In genomic region chr2:144448389-144449027, GRCh38 we compare ENCODE assay signal across 11 cellular contexts.
DNase-seq lines count a peak whose midpoint lies in the region; ATAC-seq, FAIRE-seq and TF ChIP-seq lines count a peak whose summit lies in the region.
"Had no signal": no experiment of that assay in that cellular context is flagged by ENCODE, and none has a peak within 500 bp of the region (broad histone marks: within the 10 kb centered on the region; RNA-seq: fewer than 3 reads in every experiment).

No MANE protein-coding gene starts in this region.

- peaks cover 93% of the 10 kb centered on the region for H3K36me3 Mint-ChIP-seq in dendritic cell treated with granulocyte-macrophage colony-stimulating factor and Interleukin-4, amounts not matched to agents 40 ng/mL and 50 ng/mL, for 4 days (ENCODE audit: low read depth)
- peaks cover 20% of the 10 kb centered on the region for H3K36me3 Mint-ChIP-seq in nephron (ENCODE audit: low read depth)
- no peaks in the 10 kb centered on the region for H3K36me3 Mint-ChIP-seq in Caco-2 (ENCODE audit: insufficient read depth, unreplicated experiment)

- H3K27me3 ChIP-seq in HCT116 (ENCODE audit: insufficient read depth, low read length) = no peaks in the 10 kb centered on the region
- no peaks in the 10 kb centered on the region; the same call in none of the 2 replicates for H3K27me3 ChIP-seq in Caco-2 (replicated peaks; ENCODE audit: control insufficient read depth, insufficient read depth, low read length)

- BruUV-seq in HCT116 (replicated peaks; lab: Mats Ljungman, UMichigan) (no TSS peak), Caco-2 (replicated peaks; lab: Mats Ljungman, UMichigan) (no TSS peak)

- RAD21 ChIA-PET in HCT116 (lab: Charles Lee; ENCODE audit: low non-redundant PET in 1 of 2, low total read pairs in 2 of 2, uncharacterized antibody in 2 of 2, unreplicated experiment in 2 of 2) = no interaction called here

- POLR2A ChIA-PET in HCT116 (lab: Charles Lee) = no interaction called here
- POLR2A ChIA-PET in Caco-2 (lab: Charles Lee) = no interaction called here

- CTCF ChIA-PET in HCT116 (lab: Charles Lee) (interaction anchor here (1.0 to 2.1 kb wide), 4 partner anchors 10 to 42 kb away, joined by 3 to 7 read pairs (median 4); no protein-coding TSS in a partner anchor), Caco-2 (lab: Charles Lee) (interaction anchor here (0.6 to 1.4 kb wide), 2 partner anchors 11 to 89 kb away, joined by 3 to 4 read pairs; no protein-coding TSS in a partner anchor)

- H3K36me3 ChIP-seq in HCT116 (ENCODE audit: control insufficient read depth in 1 of 2, insufficient read depth in 2 of 2, low read length in 2 of 2) = no peaks in the 10 kb centered on the region
- H3K36me3 ChIP-seq in Caco-2 (ENCODE audit: control insufficient read depth, insufficient read depth, low read length) = no peaks in the 10 kb centered on the region

- H3K9me3 Mint-ChIP-seq in dendritic cell treated with granulocyte-macrophage colony-stimulating factor and Interleukin-4, amounts not matched to agents 40 ng/mL and 50 ng/mL, for 4 days = peaks cover 5% of the 10 kb centered on the region
- H3K9me3 Mint-ChIP-seq in nephron (no peaks in the 10 kb centered on the region), Caco-2 (ENCODE audit: unreplicated experiment) (no peaks in the 10 kb centered on the region)

- no peaks in the 10 kb centered on the region for H4K20me1 ChIP-seq in HCT116 (ENCODE audit: insufficient read depth)

- H3K4me1 ChIP-seq in HCT116 (ENCODE audit: control insufficient read depth in 1 of 2, insufficient read depth in 2 of 2, low read length in 2 of 2) (no peaks in the 10 kb centered on the region), Caco-2 (no peaks in the 10 kb centered on the region)

- H3K79me2 ChIP-seq in HCT116 (ENCODE audit: insufficient read depth, low read length) = no peaks in the 10 kb centered on the region

- TF ChIP-seq POLR2A in HCT116 (IDR thresholded peaks at IDR 0.05; ENCODE audit: borderline replicate concordance, extremely low read depth, insufficient read depth, insufficient read length) (no peak), GM12892 (IDR thresholded peaks at IDR 0.05; ENCODE audit: low read depth, low read length) (no peak)

- ATAC-seq in HCT116 = no peak
- no peak for ATAC-seq in HG02763 (IDR thresholded peaks at IDR 0.05; ENCODE audit: unreplicated experiment)

- H3K9me2 ChIP-seq in HCT116 (ENCODE audit: insufficient read depth) = no peaks in the 10 kb centered on the region

- no peak overlapping the region for H3K9ac ChIP-seq in HCT116 (ENCODE audit: low read length)

- peak overlapping the region; percentile 77 for H2AFZ ChIP-seq in HCT116 (ENCODE audit: low read depth, low read length, poor library complexity, severe bottlenecking)

- intact Hi-C loops in HCT116 (cut with micrococcal nuclease) = no loop called here
- intact Hi-C loops in dendritic cell treated with granulocyte-macrophage colony-stimulating factor and Interleukin-4, amounts not matched to agents 40 ng/mL and 50 ng/mL, for 4 days (cut with micrococcal nuclease) = no loop called here
- intact Hi-C loops in Caco-2 (cut with micrococcal nuclease; ENCODE audit: unreplicated experiment) = no loop called here

- FAIRE-seq in GM12892 (lab: Jason Lieb, UNC) = no peak
- FAIRE-seq: urothelium cell line had no signal

- no peak overlapping the region for H3K4me2 ChIP-seq in HCT116 (ENCODE audit: low read length)

- no peaks in the 10 kb centered on the region for H3K27me3 Mint-ChIP-seq in dendritic cell treated with granulocyte-macrophage colony-stimulating factor and Interleukin-4, amounts not matched to agents 40 ng/mL and 50 ng/mL, for 4 days
- H3K27me3 Mint-ChIP-seq in nephron (ENCODE audit: low read depth) = no peaks in the 10 kb centered on the region
- H3K27me3 Mint-ChIP-seq in Caco-2 (ENCODE audit: insufficient read depth, unreplicated experiment) = peaks cover 18% of the 10 kb centered on the region

- H3K9me3 ChIP-seq in HCT116 (ENCODE audit: control insufficient read depth in 1 of 2, insufficient read depth in 1 of 2, low read depth in 1 of 2, low read length in 2 of 2) (no peaks in the 10 kb centered on the region), Caco-2 (no peaks in the 10 kb centered on the region; the same call in 1 of the 2 replicates)

- H3K27ac ChIP-seq in HCT116 (ENCODE audit: low read depth, low read length) = no peak overlapping the region

- no peak overlapping the region for H3K4me3 Mint-ChIP-seq in dendritic cell treated with granulocyte-macrophage colony-stimulating factor and Interleukin-4, amounts not matched to agents 40 ng/mL and 50 ng/mL, for 4 days
- peak overlapping the region in 2 of 3 experiments; percentile 13 to 17 for H3K4me3 Mint-ChIP-seq in nephron
- H3K4me3 Mint-ChIP-seq in Caco-2 (ENCODE audit: unreplicated experiment) = no peak overlapping the region

- no peak for TF ChIP-seq RAD21 in HCT116 (IDR thresholded peaks at IDR 0.05; ENCODE audit: low read depth)

- no peak for TF ChIP-seq CTCF in AG10803 (conservative IDR thresholded peaks at IDR 0.05; ENCODE audit: low read length)
- no peak for TF ChIP-seq CTCF in HCT116 (IDR thresholded peaks at IDR 0.05 in 2 of 3, conservative IDR thresholded peaks at IDR 0.05 in 1 of 3; ENCODE audit: borderline replicate concordance in 1 of 3, insufficient read depth in 1 of 3, low read depth in 2 of 3, low read length in 2 of 3)
- TF ChIP-seq CTCF in nephron (IDR thresholded peaks at IDR 0.05; ENCODE audit: unreplicated experiment in 3 of 3) = no peak
- TF ChIP-seq CTCF in Caco-2 (IDR thresholded peaks at IDR 0.05; ENCODE audit: insufficient read depth in 1 of 2, low read depth in 1 of 2, low read length in 1 of 2, severe bottlenecking in 1 of 2, unreplicated experiment in 1 of 2) = no peak

- H3K4me3 ChIP-seq in AG10803 (ENCODE audit: low read length) (peak overlapping the region; percentile 1; the same call in 1 of the 2 replicates), HCT116 (replicated peaks in 1 of 2; ENCODE audit: low read depth in 1 of 2, low read length in 2 of 2) (no peak overlapping the region), Caco-2 (ENCODE audit: low read depth, low read length) (no peak overlapping the region)

- peak overlapping the region; percentile 76 for H3K27ac Mint-ChIP-seq in dendritic cell treated with granulocyte-macrophage colony-stimulating factor and Interleukin-4, amounts not matched to agents 40 ng/mL and 50 ng/mL, for 4 days
- H3K27ac Mint-ChIP-seq in nephron = peak overlapping the region; percentile 67 to 82 (median 79)
- no peak overlapping the region for H3K27ac Mint-ChIP-seq in Caco-2 (ENCODE audit: unreplicated experiment)

- peaks cover 79% of the 10 kb centered on the region for H3K4me1 Mint-ChIP-seq in dendritic cell treated with granulocyte-macrophage colony-stimulating factor and Interleukin-4, amounts not matched to agents 40 ng/mL and 50 ng/mL, for 4 days (ENCODE audit: low read depth)
- H3K4me1 Mint-ChIP-seq in nephron (peaks cover 78% of the 10 kb centered on the region), Caco-2 (ENCODE audit: low read depth, unreplicated experiment) (no peaks in the 10 kb centered on the region)

- no peak for DNase-seq in AG10803 (ENCODE audit: low read depth)
- no peak for DNase-seq in HCT116 (ENCODE audit: low read depth, low spot score)
- DNase-seq in Caco-2 = no peak
- no peak for DNase-seq in SHP77 (lab: John Stamatoyannopoulos, UW)
- DNase-seq in GM12892 (ENCODE audit: insufficient read length) = no peak
- DNase-seq: KG1, NCI-H345 had no signal

TF ChIP-seq in HCT116, 20 proteins besides CTCF, POLR2A, EP300 and RAD21 (continues in another document):
- TF ChIP-seq SIN3A (IDR thresholded peaks at IDR 0.05; ENCODE audit: low read depth) (no peak), REST (IDR thresholded peaks at IDR 0.05; ENCODE audit: low read depth) (no peak), ZFX (IDR thresholded peaks at IDR 0.05) (no peak), EZH2phosphoT487 (IDR thresholded peaks at IDR 0.05; ENCODE audit: borderline replicate concordance) (no peak), MAX (IDR thresholded peaks at IDR 0.05) (no peak), EGR1 (IDR thresholded peaks at IDR 0.05; ENCODE audit: low read depth) (no peak), JUND (IDR thresholded peaks at IDR 0.05) (no peak), FOSL1 (IDR thresholded peaks at IDR 0.05; ENCODE audit: low read depth) (no peak), TCF7L2 (IDR thresholded peaks at IDR 0.05; ENCODE audit: borderline replicate concordance, extremely low read depth, insufficient read depth, insufficient read length) (no peak), YY1 (IDR thresholded peaks at IDR 0.05; ENCODE audit: extremely low read depth, insufficient replicate concordance, low read depth, low read length) (no peak), CBX3 (IDR thresholded peaks at IDR 0.05; ENCODE audit: low read depth) (no peak), ZNF274 (IDR thresholded peaks at IDR 0.05; ENCODE audit: low read depth, low read length) (no peak), SP1 (IDR thresholded peaks at IDR 0.05; ENCODE audit: low read depth) (no peak)

Comparison
In these comparisons a context has a peak if more than half of its experiments do, and no peak if none do; other contexts are left out.
1. H3K4me3 Mint-ChIP-seq: peak in nephron (2 of 3); none in dendritic cell treated with granulocyte-macrophage colony-stimulating factor and Interleukin-4, amounts not matched to agents 40 ng/mL and 50 ng/mL, for 4 days (single experiment) and Caco-2 (single experiment).